Comparison of ENCODE assay signal across 26 cellular contexts in genomic region chr1:53394306-53394705, GRCh38.
"Had no signal": no experiment of that assay in that cellular context is flagged by ENCODE, and none has a peak within 500 bp of the region (broad histone marks: within the 10 kb centered on the region; RNA-seq: fewer than 3 reads in every experiment).

No MANE protein-coding gene starts in this region.

- H3K36me3 Mint-ChIP-seq: activated naive CD8-positive, alpha-beta T cell had no signal

- H3K4me3 Mint-ChIP-seq: activated CD8-positive, alpha-beta T cell treated with anti-CD3 and anti-CD28 coated beads, Interleukin-2, amount 10 ng/mL, durations not matched to agents 7 days and 5 days; activated naive CD8-positive, alpha-beta T cell had no signal

- H3K27me3 Mint-ChIP-seq: activated naive CD8-positive, alpha-beta T cell had no signal

- DNase-seq: activated CD4-positive, alpha-beta T cell treated with anti-CD3 and anti-CD28 coated beads for 4 hours; activated CD4-positive, alpha-beta T cell treated with anti-CD3 and anti-CD28 coated beads, Interleukin-2, amount 50 U/mL, for 4 hours; activated CD8-positive, alpha-beta memory T cell treated with anti-CD3 and anti-CD28 coated beads, Interleukin-2, amount 50 U/mL, for 48 hours; activated CD8-positive, alpha-beta T cell treated with anti-CD3 and anti-CD28 coated beads, Interleukin-2, amount 10 ng/mL, durations not matched to agents 7 days and 5 days; activated naive CD4-positive, alpha-beta T cell; activated T-cell treated with anti-CD3 and anti-CD28 coated beads, Interleukin-2, amount 50 U/mL, for 1 hour; adrenal gland; anterior cingulate cortex; central memory CD4-positive, alpha-beta T cell; MM.1S; NCI-H1105 treated with DMSO at 0.1 percent for 48 hours; NCI-H1436 treated with DMSO at 0.1 percent for 48 hours; NCI-H187; NCI-H2081; NCI-H510A treated with DMSO at 0.1 percent for 48 hours; NCI-H69; NK-92 treated with Interleukin-12 subunit alpha and Interleukin-12 subunit beta, amount 100 ng/mL, for 24 hours; Right ventricle myocardium superior; SJCRH30; SK-N-SH; T-helper 1 cell had no signal

- H3K4me1 ChIP-seq: adrenal gland, breast epithelium, Peyer's patch, SJCRH30 had no signal

- ATAC-seq: activated CD8-positive, alpha-beta T cell treated with anti-CD3 and anti-CD28 coated beads, Interleukin-2, amount 10 ng/mL, durations not matched to agents 7 days and 5 days had no signal

- H3K27ac ChIP-seq: adrenal gland, breast epithelium, KMS-11, Peyer's patch, RWPE1, SJCRH30 had no signal

- H3K36me3 ChIP-seq: adrenal gland, breast epithelium, Peyer's patch, SJCRH30 had no signal

- H3K4me3 ChIP-seq: adrenal gland, breast epithelium, Peyer's patch, SJCRH30 had no signal

- H3K9ac ChIP-seq: KMS-11, SK-N-SH had no signal

- H3K4me2 ChIP-seq: KMS-11, SK-N-SH had no signal

- H3K27me3 ChIP-seq: adrenal gland, breast epithelium, Peyer's patch had no signal

- H3K9me3 ChIP-seq: adrenal gland, breast epithelium, Peyer's patch, SJCRH30, SK-N-SH had no signal

- H3K27ac Mint-ChIP-seq: activated CD8-positive, alpha-beta T cell treated with anti-CD3 and anti-CD28 coated beads, Interleukin-2, amount 10 ng/mL, durations not matched to agents 7 days and 5 days; activated naive CD8-positive, alpha-beta T cell had no signal

- H3K9me2 ChIP-seq: SK-N-SH had no signal
